In genomic region chr11:63879598-63879997, GRCh38 we compare ENCODE assay signal across 11 cellular contexts. TPM values are rescaled to one million over a fixed set of nuclear protein-coding genes. Genes with fewer than 3 reads are reported as not detected.
DNase-seq lines count a peak whose midpoint lies in the region; FAIRE-seq lines count a peak whose summit lies in the region.
"Had no signal": no experiment of that assay in that cellular context is flagged by ENCODE, and none has a peak within 500 bp of the region (broad histone marks: within the 10 kb centered on the region; RNA-seq: fewer than 3 reads in every experiment).

No MANE protein-coding gene starts in this region.

- H3K9me3 ChIP-seq in adipocyte (ENCODE audit: control insufficient read depth, low read length) (no peaks in the 10 kb centered on the region), small intestine (ENCODE audit: control insufficient read depth, low read depth) (no peaks in the 10 kb centered on the region)

- H3K27me3 ChIP-seq in adipocyte (replicated peaks; ENCODE audit: control insufficient read depth, insufficient read depth, low read length), result no peaks in the 10 kb centered on the region
- no peaks in the 10 kb centered on the region for H3K27me3 ChIP-seq in layer of hippocampus (ENCODE audit: control insufficient read depth, insufficient read depth, low read length)
- no peaks in the 10 kb centered on the region for H3K27me3 ChIP-seq in small intestine (ENCODE audit: control insufficient read depth in 2 of 2, insufficient read depth in 2 of 2, low read length in 2 of 2)

- peak overlapping the region; percentile 50 for H3K27ac Mint-ChIP-seq in activated T-cell treated with anti-CD3 and anti-CD28 coated beads, Interleukin-2, amount 50 U/mL, for 24 hours

- no peaks in the 10 kb centered on the region for H3K27me3 Mint-ChIP-seq in activated T-cell treated with anti-CD3 and anti-CD28 coated beads, Interleukin-2, amount 50 U/mL, for 24 hours

- peak overlapping the region; percentile 33 for H3K4me3 ChIP-seq in adipocyte (ENCODE audit: low read length)
- H3K4me3 ChIP-seq in small intestine (ENCODE audit: low read depth in 1 of 2, low read length in 2 of 2), result no peak overlapping the region

- H3K9me3 Mint-ChIP-seq in activated T-cell treated with anti-CD3 and anti-CD28 coated beads, Interleukin-2, amount 50 U/mL, for 24 hours, result no peaks in the 10 kb centered on the region

- no peak for FAIRE-seq in small intestine (lab: Jason Lieb, UNC)

- peak overlapping the region; percentile 62 for H3K9ac ChIP-seq in adipocyte (ENCODE audit: low read length)

- H3K27ac ChIP-seq in layer of hippocampus (ENCODE audit: low read depth, low read length) (peak overlapping the region; percentile 79), small intestine (ENCODE audit: low read depth in 1 of 2, low read length in 1 of 2) (peak overlapping the region; percentile 37 to 50)

- DNase-seq in activated T-cell treated with anti-CD3 and anti-CD28 coated beads, Interleukin-2, amount 50 U/mL, for 24 hours, result no peak
- DNase-seq in activated T-cell treated with anti-CD3 and anti-CD28 coated beads for 4 hours (no peak), adipocyte (ENCODE audit: low read depth) (no peak), small intestine (peak; percentile 50), NOMO-1 (lab: John Stamatoyannopoulos, UW; ENCODE audit: unreplicated experiment in 2 of 2) (no peak), T-helper 1 cell (no peak)
- no peak for DNase-seq in stimulated activated CD4-positive, alpha-beta T cell treated with anti-CD3 and anti-CD28 coated beads, Interleukin-4, amount 100 ng/mL, for 24 hours
- DNase-seq: activated gamma-delta T cell treated with Interleukin-2 at 50 U/mL for 16 hours, cerebellar nuclear complex, DMS 273 treated with DMSO at 0.1 percent for 48 hours had no signal

- no peak overlapping the region for H3K4me3 Mint-ChIP-seq in activated T-cell treated with anti-CD3 and anti-CD28 coated beads, Interleukin-2, amount 50 U/mL, for 24 hours

- H3K4me1 ChIP-seq in adipocyte (ENCODE audit: control insufficient read depth, insufficient read depth, low read length), result peaks cover 24% of the 10 kb centered on the region
- H3K4me1 ChIP-seq in small intestine (ENCODE audit: control insufficient read depth in 2 of 2, insufficient read depth in 1 of 2, low read depth in 1 of 2, low read length in 1 of 2), result peaks cover 3 to 8% of the 10 kb centered on the region in 2 donors

- H3K36me3 ChIP-seq in adipocyte (ENCODE audit: control insufficient read depth, insufficient read depth, low read length, severe bottlenecking) (peaks cover 6% of the 10 kb centered on the region), small intestine (ENCODE audit: control insufficient read depth in 2 of 2, insufficient read depth in 2 of 2, low read length in 2 of 2) (no peaks in the 10 kb centered on the region)

- H3K36me3 Mint-ChIP-seq in activated T-cell treated with anti-CD3 and anti-CD28 coated beads, Interleukin-2, amount 50 U/mL, for 24 hours (ENCODE audit: low read depth), result peaks cover 45% of the 10 kb centered on the region

- H3K4me1 Mint-ChIP-seq in activated T-cell treated with anti-CD3 and anti-CD28 coated beads, Interleukin-2, amount 50 U/mL, for 24 hours (ENCODE audit: low read depth), result peaks cover 82% of the 10 kb centered on the region

RNA-seq across cellular contexts. Expression of gene RCOR2, which starts 37.4 kb away (rescaled TPM):
- 1 to 10 TPM in 2 of 3 donors, not detected in 1; 1.3 to 2.1 TPM for polyA plus RNA-seq in small intestine

RNA-seq across cellular contexts. Expression of gene MARK2, which starts 40.7 kb away (rescaled TPM):
- polyA plus RNA-seq in small intestine, result 10 to 100 TPM; 25.9 to 29.5 (median 26.6) TPM

RNA-seq across cellular contexts. Expression of gene NAA40, which starts 59.2 kb away (rescaled TPM):
- 10 to 100 TPM; 13.1 to 36.2 (median 16.5) TPM for polyA plus RNA-seq in small intestine
